ENCODE assay signal across 14 cellular contexts in the genomic region with DNA sequence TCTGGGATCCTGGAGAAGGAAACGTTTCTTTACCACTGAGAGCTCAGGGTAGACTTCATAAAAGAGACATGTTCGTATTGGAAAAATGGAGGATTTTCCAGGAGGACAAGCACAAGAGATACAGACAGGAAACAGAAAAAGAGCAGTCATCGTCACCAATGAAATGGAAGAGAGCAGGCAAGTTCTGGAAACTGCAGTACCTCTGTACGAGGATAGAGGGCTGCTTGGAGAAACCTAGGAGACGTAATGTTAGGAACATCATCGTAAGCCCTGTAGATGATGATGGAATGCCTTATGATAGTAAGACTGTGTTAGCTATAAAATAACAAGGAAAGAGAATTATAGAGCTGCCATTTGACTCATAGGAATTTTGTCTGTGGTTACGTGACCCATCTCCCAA.
DNase-seq lines count a peak whose midpoint lies in the region; ATAC-seq, FAIRE-seq and TF ChIP-seq lines count a peak whose summit lies in the region.
"Had no signal": no experiment of that assay in that cellular context is flagged by ENCODE, and none has a peak within 500 bp of the region (broad histone marks: within the 10 kb centered on the region; RNA-seq: fewer than 3 reads in every experiment).

No MANE protein-coding gene starts in this region.

- no peak overlapping the region for H2AK5ac ChIP-seq in H1 (ENCODE audit: low read depth, low read length)

- H4K91ac ChIP-seq in H1 (replicated peaks; ENCODE audit: insufficient read length, low read length), result no peak overlapping the region

- H2BK15ac ChIP-seq in H1 (ENCODE audit: low read length), result no peak overlapping the region

- H2BK120ac ChIP-seq in H1 (replicated peaks; ENCODE audit: low read depth, low read length), result no peak overlapping the region

- CTCF ChIA-PET in H1 (lab: Charles Lee; ENCODE audit: partially characterized antibody), result interaction anchor here (0.7 to 2.7 kb wide), 24 partner anchors 8 to 342 kb away, joined by 3 to 12 read pairs (median 4); no protein-coding TSS in a partner anchor

- peak; percentile 22 to 41; a peak in 2 of 4 replicates for TF ChIP-seq RAD21 in H1 (IDR thresholded peaks at IDR 0.05 in 1 of 2, conservative IDR thresholded peaks at IDR 0.05 in 1 of 2; ENCODE audit: low read depth in 2 of 2, low read length in 2 of 2)

- no peak overlapping the region for H2BK5ac ChIP-seq in H1 (ENCODE audit: low read depth, low read length)

- ATAC-seq in GM21515 (IDR thresholded peaks at IDR 0.05; ENCODE audit: unreplicated experiment), result no peak
- ATAC-seq: naive thymus-derived CD4-positive, alpha-beta T cell had no signal

- no peaks in the 10 kb centered on the region for H4K20me1 ChIP-seq in H1 (replicated peaks in 1 of 2; ENCODE audit: control insufficient read depth in 1 of 2, insufficient read depth in 2 of 2, low read length in 2 of 2)

- no peak overlapping the region for H3K9ac ChIP-seq in H1 (replicated peaks in 1 of 4; ENCODE audit: extremely low read depth in 1 of 4, low read depth in 3 of 4, low read length in 3 of 4)

- H3K27ac ChIP-seq in 22Rv1 (no peak overlapping the region), H1 (ENCODE audit: low read depth, low read length) (no peak overlapping the region), sigmoid colon (no peak overlapping the region)

- DNase-seq in NCI-H69 (lab: John Stamatoyannopoulos, UW) (peak; percentile 72), H1 (ENCODE audit: low read depth in 1 of 2, low spot score in 2 of 2) (no peak), SW 1271 (lab: John Stamatoyannopoulos, UW) (no peak), NOMO-1 treated with DMSO at 0.1 percent for 48 hours (lab: John Stamatoyannopoulos, UW; ENCODE audit: unreplicated experiment) (no peak), sigmoid colon (no peak)
- DNase-seq: C1 segment of cervical spinal cord; KG1; naive thymus-derived CD4-positive, alpha-beta T cell; NCI-H774; stimulated activated CD4-positive, alpha-beta T cell treated with anti-CD3 and anti-CD28 coated beads, Interleukin-12 subunit alpha, Interleukin-12 subunit beta, amount 100 ng/mL, for 4 hours; T1000 had no signal

- H3K27me3 ChIP-seq in H1 (replicated peaks in 1 of 4; ENCODE audit: control insufficient read depth in 3 of 4, extremely low read depth in 1 of 4, insufficient read depth in 3 of 4, low read length in 3 of 4) (no peaks in the 10 kb centered on the region), sigmoid colon (no peaks in the 10 kb centered on the region)

- H3K4me3 ChIP-seq in H1 (ENCODE audit: extremely low read depth in 1 of 4, insufficient read depth in 2 of 4, low read depth in 3 of 4, low read length in 4 of 4) (no peak overlapping the region), sigmoid colon (no peak overlapping the region)

- intact Hi-C loops in sigmoid colon (cut with DNase I), result no loop called here

- no peak overlapping the region for H4K8ac ChIP-seq in H1 (ENCODE audit: extremely low read depth, insufficient read depth, low read length)

- H3K4me2 ChIP-seq in H1 (ENCODE audit: insufficient read depth in 1 of 2, low read depth in 2 of 2, low read length in 2 of 2), result no peak overlapping the region

- TF ChIP-seq POLR2A in H1 (IDR thresholded peaks at IDR 0.05; ENCODE audit: control extremely low read depth in 1 of 2, low read depth in 2 of 2, low read length in 2 of 2), result no peak
- TF ChIP-seq POLR2A in sigmoid colon (IDR thresholded peaks at IDR 0.05), result no peak

- H2BK20ac ChIP-seq in H1 (ENCODE audit: low read length), result no peak overlapping the region

- peak; percentile 47 for TF ChIP-seq CTCF in 22Rv1 (IDR thresholded peaks at IDR 0.05)
- TF ChIP-seq CTCF in GM12872 (IDR thresholded peaks at IDR 0.05; ENCODE audit: insufficient read depth, low read depth, low read length), result peak; percentile 42; the same call in 2 of the 3 replicates
- peak in 2 of 3 experiments; percentile 33 to 70; a peak in 2 of 4 replicates for TF ChIP-seq CTCF in H1 (IDR thresholded peaks at IDR 0.05; ENCODE audit: control extremely low read depth in 1 of 3, insufficient read depth in 1 of 3, low read depth in 1 of 3, low read length in 3 of 3)
- TF ChIP-seq CTCF in sigmoid colon (IDR thresholded peaks at IDR 0.05), result no peak

- no peak overlapping the region for H3K14ac ChIP-seq in H1 (ENCODE audit: insufficient read length)

- no peak overlapping the region for H3K56ac ChIP-seq in H1 (replicated peaks; ENCODE audit: insufficient read length, low read depth, low read length)

- POLR2A ChIA-PET in H1 (lab: Charles Lee; ENCODE audit: partially characterized antibody), result no interaction called here

- H3K79me1 ChIP-seq in H1 (ENCODE audit: low read depth, low read length), result no peaks in the 10 kb centered on the region

- H3K23me2 ChIP-seq in H1 (ENCODE audit: low read depth, low read length), result no peaks in the 10 kb centered on the region; the same call in 1 of the 2 replicates

- peak; percentile 50 for FAIRE-seq in H1 (lab: Jason Lieb, UNC)

- peaks cover 0 to 3% (median 0%) of the 10 kb centered on the region in 4 experiments; a peak in 1 of 8 replicates for H3K36me3 ChIP-seq in H1 (ENCODE audit: control insufficient read depth in 2 of 4, insufficient read depth in 4 of 4, low read length in 3 of 4)
- H3K36me3 ChIP-seq in sigmoid colon, result no peaks in the 10 kb centered on the region

- no peak overlapping the region for H3K18ac ChIP-seq in H1 (ENCODE audit: extremely low read depth, low read length)

- no peak overlapping the region for H4K5ac ChIP-seq in H1 (ENCODE audit: insufficient read length, low read depth, low read length)

- peaks cover 19 to 25% of the 10 kb centered on the region in 2 experiments for H3K9me3 ChIP-seq in H1 (ENCODE audit: insufficient read depth in 2 of 2, low read depth in 1 of 2, low read length in 1 of 2)
- H3K9me3 ChIP-seq in sigmoid colon, result peaks cover 0 to 3% (median 0%) of the 10 kb centered on the region in 4 donors

- H3K4ac ChIP-seq in H1 (replicated peaks; ENCODE audit: insufficient read length, low read depth, low read length), result no peak overlapping the region

- TF ChIP-seq EP300 in H1 (IDR thresholded peaks at IDR 0.05; ENCODE audit: borderline replicate concordance in 1 of 2, low read depth in 2 of 2, low read length in 2 of 2) (no peak), sigmoid colon (IDR thresholded peaks at IDR 0.05) (no peak)

- H2AFZ ChIP-seq in H1 (ENCODE audit: low read length), result no peak overlapping the region

- no peak overlapping the region for H2BK12ac ChIP-seq in H1 (ENCODE audit: low read depth, low read length)

- WGBS in H1 (ENCODE audit: extremely low coverage in 1 of 2, insufficient coverage in 1 of 2, insufficient read length in 1 of 2, insufficient replicate concordance in 2 of 2, low coverage in 1 of 2, low lambda C conversion rate in 2 of 2, missing lambda C conversion rate in 1 of 2), 2 experiments, result 87% methylated on average over 7 of the region's 7 CpGs; no CpG with 5 or more reads in 1 of the 2 experiments
- 80 to 88% methylated on average over 7 of the region's 7 CpGs for WGBS in sigmoid colon, 2 donors

- H3K23ac ChIP-seq in H1 (ENCODE audit: insufficient read length), result no peak overlapping the region

- peaks cover 0 to 8% (median 5%) of the 10 kb centered on the region in 4 experiments; a peak in 5 of 7 replicates for H3K4me1 ChIP-seq in H1 (replicated peaks in 1 of 4; ENCODE audit: control insufficient read depth in 3 of 4, insufficient read depth in 4 of 4, low read length in 3 of 4)
- H3K4me1 ChIP-seq in sigmoid colon, result no peaks in the 10 kb centered on the region

- H3K79me2 ChIP-seq in H1 (ENCODE audit: control insufficient read depth in 1 of 2, insufficient read depth in 2 of 2, low read length in 2 of 2), result no peaks in the 10 kb centered on the region

TF ChIP-seq in H1, 55 proteins besides CTCF, POLR2A, EP300 and RAD21:
- TF ChIP-seq E2F6 (IDR thresholded peaks at IDR 0.05) (no peak), PHF8 (conservative IDR thresholded peaks at IDR 0.05; ENCODE audit: low read depth, low read length) (no peak), POU5F1 (IDR thresholded peaks at IDR 0.05; ENCODE audit: low read depth, low read length) (no peak), CREB1 (IDR thresholded peaks at IDR 0.05) (no peak), GABPA (IDR thresholded peaks at IDR 0.05; ENCODE audit: borderline replicate concordance, insufficient read depth, low read length) (no peak), CBX8 (IDR thresholded peaks at IDR 0.05; ENCODE audit: borderline replicate concordance, low read depth, low read length) (no peak), MAFK (IDR thresholded peaks at IDR 0.05; ENCODE audit: low read depth, low read length) (no peak), JUN (IDR thresholded peaks at IDR 0.05; ENCODE audit: low read depth, low read length) (no peak), BACH1 (IDR thresholded peaks at IDR 0.05; ENCODE audit: low read length) (no peak), EGR1 (IDR thresholded peaks at IDR 0.05; ENCODE audit: borderline replicate concordance, low read depth, low read length) (no peak)
- TF ChIP-seq, protein P1, sequence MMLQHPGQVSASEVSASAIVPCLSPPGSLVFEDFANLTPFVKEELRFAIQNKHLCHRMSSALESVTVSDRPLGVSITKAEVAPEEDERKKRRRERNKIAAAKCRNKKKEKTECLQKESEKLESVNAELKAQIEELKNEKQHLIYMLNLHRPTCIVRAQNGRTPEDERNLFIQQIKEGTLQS (IDR thresholded peaks at IDR 0.05; ENCODE audit: insufficient read depth, low read depth, low read length), result no peak

Comparison
In these comparisons a context has a peak if more than half of its experiments do, and no peak if none do; other contexts are left out.
1. CTCF ChIP-seq: peak in 22Rv1 (single experiment), GM12872 (single experiment) and H1 (2 of 3); none in sigmoid colon (0 of 4).